24 cellular contexts compared by ENCODE assay signal in genomic region chr2:15893085-15893484, GRCh38.
"Had no signal": no experiment of that assay in that cellular context is flagged by ENCODE, and none has a peak within 500 bp of the region (broad histone marks: within the 10 kb centered on the region; RNA-seq: fewer than 3 reads in every experiment).

No MANE protein-coding gene starts in this region.

- H3K9ac ChIP-seq: neural progenitor cell, parathyroid adenoma had no signal

- ATAC-seq: psoas muscle; right cardiac atrium; right lobe of liver; stimulated activated effector memory CD8-positive, alpha-beta T cell treated with anti-CD3 and anti-CD28 coated beads, Interleukin-12 subunit alpha, Interleukin-12 subunit beta, amount 100 ng/mL, for 72 hours; stimulated activated naive B cell treated with anti-CD40 and anti-IgM and Interleukin-4, amounts not matched to agents 10 μg/mL and 1 μg/mL and 100 μg/mL, for 72 hours had no signal

- H2AFZ ChIP-seq: neural progenitor cell, parathyroid adenoma had no signal

- H3K27me3 ChIP-seq: neural progenitor cell, ovary, right lobe of liver, sigmoid colon, stomach, thyroid gland, tibial nerve, upper lobe of left lung, vagina had no signal

- H3K4me1 ChIP-seq: parathyroid adenoma, psoas muscle, right lobe of liver, stomach, upper lobe of left lung, vagina had no signal

- H3K79me2 ChIP-seq: parathyroid adenoma had no signal

- DNase-seq: occipital lobe; ovary; posterior cingulate gyrus; psoas muscle; right cardiac atrium; right lobe of liver; sigmoid colon; small intestine; stimulated activated CD4-positive, alpha-beta T cell treated with anti-CD3 and anti-CD28 coated beads, Interleukin-15, amount 100 ng/mL, for 24 hours; stimulated activated CD4-positive, alpha-beta T cell treated with anti-CD3 and anti-CD28 coated beads, Interleukin-2, amount 100 ng/mL, for 24 hours; stimulated activated CD4-positive, alpha-beta T cell treated with anti-CD3 and anti-CD28 coated beads, Interleukin-2, amount 100 ng/mL, for 48 hours; stimulated activated CD4-positive, alpha-beta T cell treated with anti-CD3 and anti-CD28 coated beads, Interleukin-4, amount 100 ng/mL, for 24 hours; stimulated activated naive B cell treated with anti-CD40 and anti-IgM and Interleukin-4, amounts not matched to agents 10 μg/mL and 1 μg/mL and 100 μg/mL, for 72 hours; stimulated activated naive CD4-positive, alpha-beta T cell treated with Interleukin-2 at 50 U/mL for 16 hours; stomach; thyroid gland; trophoblast cell; upper lobe of left lung had no signal

- H3K36me3 ChIP-seq: ovary, right lobe of liver, sigmoid colon, stomach, thoracic aorta, thyroid gland, tibial nerve, upper lobe of left lung, vagina had no signal

- H3K4me3 ChIP-seq: neural progenitor cell, ovary, psoas muscle, right lobe of liver, sigmoid colon, stomach, thoracic aorta, thyroid gland, tibial nerve, upper lobe of left lung, vagina had no signal

- H3K27ac ChIP-seq: neural progenitor cell, ovary, parathyroid adenoma, psoas muscle, right lobe of liver, sigmoid colon, stomach, thoracic aorta, tibial nerve, upper lobe of left lung, vagina had no signal
